6 cellular contexts compared by ENCODE assay signal in genomic region chr20:9230406-9230805, GRCh38.
"Had no signal": no experiment of that assay in that cellular context is flagged by ENCODE, and none has a peak within 500 bp of the region (broad histone marks: within the 10 kb centered on the region; RNA-seq: fewer than 3 reads in every experiment).

No MANE protein-coding gene starts in this region.

- DNase-seq: IMR-90, KBM-7, KG1 had no signal

- H3K27ac ChIP-seq: HL-60, KMS-11 had no signal

- H3K4me2 ChIP-seq: KMS-11 had no signal

- H3K9ac ChIP-seq: KMS-11 had no signal

- FAIRE-seq: HTR-8/SVneo had no signal
